Comparison of ENCODE assay signal across 2 cellular contexts in the genomic region with DNA sequence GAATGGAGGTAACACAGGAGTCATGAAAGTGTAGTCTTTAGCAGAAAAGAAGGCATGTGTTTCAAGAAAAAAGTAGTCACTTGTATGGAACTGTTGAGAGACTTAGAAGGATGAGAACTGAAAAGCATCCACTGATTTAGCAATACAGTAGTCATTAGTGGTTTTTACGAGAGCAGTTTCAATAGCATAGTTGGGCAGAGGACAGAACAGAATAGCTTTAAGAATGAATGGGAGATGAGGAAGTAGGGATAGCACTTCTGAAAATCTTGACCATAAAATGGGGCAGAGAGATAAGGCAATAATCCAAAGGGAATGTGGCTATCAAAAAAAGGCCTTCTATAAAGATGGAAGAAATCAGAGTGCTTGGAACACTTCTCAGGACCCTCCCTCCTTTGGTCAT.
TF ChIP-seq lines count a peak whose summit lies in the region.

No MANE protein-coding gene starts in this region.

TF ChIP-seq in GM23338, 12 proteins besides CTCF, POLR2A, EP300 and RAD21:
- TF ChIP-seq CREB1 (CRISPR knock-in tag; IDR thresholded peaks at IDR 0.05; ENCODE audit: low read depth) (no peak), ZNF114 (CRISPR knock-in tag; IDR thresholded peaks at IDR 0.05) (no peak), STAT1 (IDR thresholded peaks at IDR 0.05; ENCODE audit: unreplicated experiment) (no peak), EZH2phosphoT487 (IDR thresholded peaks at IDR 0.05; ENCODE audit: unreplicated experiment) (no peak), POLR2AphosphoS5 (IDR thresholded peaks at IDR 0.05; ENCODE audit: low read depth) (no peak), EZH2 (IDR thresholded peaks at IDR 0.05; ENCODE audit: low read depth, unreplicated experiment) (no peak)
- TF ChIP-seq, protein P1, sequence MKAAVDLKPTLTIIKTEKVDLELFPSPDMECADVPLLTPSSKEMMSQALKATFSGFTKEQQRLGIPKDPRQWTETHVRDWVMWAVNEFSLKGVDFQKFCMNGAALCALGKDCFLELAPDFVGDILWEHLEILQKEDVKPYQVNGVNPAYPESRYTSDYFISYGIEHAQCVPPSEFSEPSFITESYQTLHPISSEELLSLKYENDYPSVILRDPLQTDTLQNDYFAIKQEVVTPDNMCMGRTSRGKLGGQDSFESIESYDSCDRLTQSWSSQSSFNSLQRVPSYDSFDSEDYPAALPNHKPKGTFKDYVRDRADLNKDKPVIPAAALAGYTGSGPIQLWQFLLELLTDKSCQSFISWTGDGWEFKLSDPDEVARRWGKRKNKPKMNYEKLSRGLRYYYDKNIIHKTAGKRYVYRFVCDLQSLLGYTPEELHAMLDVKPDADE (IDR thresholded peaks at IDR 0.05): no peak

TF ChIP-seq in GM12878, 131 proteins besides CTCF, POLR2A, EP300 and RAD21:
- TF ChIP-seq, protein P2, sequence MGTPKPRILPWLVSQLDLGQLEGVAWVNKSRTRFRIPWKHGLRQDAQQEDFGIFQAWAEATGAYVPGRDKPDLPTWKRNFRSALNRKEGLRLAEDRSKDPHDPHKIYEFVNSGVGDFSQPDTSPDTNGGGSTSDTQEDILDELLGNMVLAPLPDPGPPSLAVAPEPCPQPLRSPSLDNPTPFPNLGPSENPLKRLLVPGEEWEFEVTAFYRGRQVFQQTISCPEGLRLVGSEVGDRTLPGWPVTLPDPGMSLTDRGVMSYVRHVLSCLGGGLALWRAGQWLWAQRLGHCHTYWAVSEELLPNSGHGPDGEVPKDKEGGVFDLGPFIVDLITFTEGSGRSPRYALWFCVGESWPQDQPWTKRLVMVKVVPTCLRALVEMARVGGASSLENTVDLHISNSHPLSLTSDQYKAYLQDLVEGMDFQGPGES (IDR thresholded peaks at IDR 0.05): no peak
- TF ChIP-seq IKZF1 (conservative IDR thresholded peaks at IDR 0.05) (no peak), IKZF2 (IDR thresholded peaks at IDR 0.05) (peak in 1 of 2 experiments; percentile 59; a peak in 2 of 4 replicates), TBL1XR1 (IDR thresholded peaks at IDR 0.05; ENCODE audit: low read depth, low read length) (no peak), MTA2 (IDR thresholded peaks at IDR 0.05; ENCODE audit: low read depth) (0 out of 2 replicates have a peak, but pooled peaks have one; percentile 24), HDAC2 (IDR thresholded peaks at IDR 0.05) (no peak)
- TF ChIP-seq, protein P3, sequence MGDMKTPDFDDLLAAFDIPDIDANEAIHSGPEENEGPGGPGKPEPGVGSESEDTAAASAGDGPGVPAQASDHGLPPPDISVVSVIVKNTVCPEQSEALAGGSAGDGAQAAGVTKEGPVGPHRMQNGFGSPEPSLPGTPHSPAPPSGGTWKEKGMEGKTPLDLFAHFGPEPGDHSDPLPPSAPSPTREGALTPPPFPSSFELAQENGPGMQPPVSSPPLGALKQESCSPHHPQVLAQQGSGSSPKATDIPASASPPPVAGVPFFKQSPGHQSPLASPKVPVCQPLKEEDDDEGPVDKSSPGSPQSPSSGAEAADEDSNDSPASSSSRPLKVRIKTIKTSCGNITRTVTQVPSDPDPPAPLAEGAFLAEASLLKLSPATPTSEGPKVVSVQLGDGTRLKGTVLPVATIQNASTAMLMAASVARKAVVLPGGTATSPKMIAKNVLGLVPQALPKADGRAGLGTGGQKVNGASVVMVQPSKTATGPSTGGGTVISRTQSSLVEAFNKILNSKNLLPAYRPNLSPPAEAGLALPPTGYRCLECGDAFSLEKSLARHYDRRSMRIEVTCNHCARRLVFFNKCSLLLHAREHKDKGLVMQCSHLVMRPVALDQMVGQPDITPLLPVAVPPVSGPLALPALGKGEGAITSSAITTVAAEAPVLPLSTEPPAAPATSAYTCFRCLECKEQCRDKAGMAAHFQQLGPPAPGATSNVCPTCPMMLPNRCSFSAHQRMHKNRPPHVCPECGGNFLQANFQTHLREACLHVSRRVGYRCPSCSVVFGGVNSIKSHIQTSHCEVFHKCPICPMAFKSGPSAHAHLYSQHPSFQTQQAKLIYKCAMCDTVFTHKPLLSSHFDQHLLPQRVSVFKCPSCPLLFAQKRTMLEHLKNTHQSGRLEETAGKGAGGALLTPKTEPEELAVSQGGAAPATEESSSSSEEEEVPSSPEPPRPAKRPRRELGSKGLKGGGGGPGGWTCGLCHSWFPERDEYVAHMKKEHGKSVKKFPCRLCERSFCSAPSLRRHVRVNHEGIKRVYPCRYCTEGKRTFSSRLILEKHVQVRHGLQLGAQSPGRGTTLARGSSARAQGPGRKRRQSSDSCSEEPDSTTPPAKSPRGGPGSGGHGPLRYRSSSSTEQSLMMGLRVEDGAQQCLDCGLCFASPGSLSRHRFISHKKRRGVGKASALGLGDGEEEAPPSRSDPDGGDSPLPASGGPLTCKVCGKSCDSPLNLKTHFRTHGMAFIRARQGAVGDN (IDR thresholded peaks at IDR 0.05): no peak
